In genomic region chr6:37507690-37508421, GRCh38 we compare ENCODE assay signal across 11 cellular contexts. TPM values are rescaled to one million over a fixed set of nuclear protein-coding genes. Genes with fewer than 3 reads are reported as not detected.
DNase-seq lines count a peak whose midpoint lies in the region; ATAC-seq and TF ChIP-seq lines count a peak whose summit lies in the region.
"Had no signal": no experiment of that assay in that cellular context is flagged by ENCODE, and none has a peak within 500 bp of the region (broad histone marks: within the 10 kb centered on the region; RNA-seq: fewer than 3 reads in every experiment).

No MANE protein-coding gene starts in this region.

- no peaks in the 10 kb centered on the region for H3K36me3 Mint-ChIP-seq in CD8-positive, alpha-beta T cell
- H3K36me3 Mint-ChIP-seq in T-cell: no peaks in the 10 kb centered on the region
- no peaks in the 10 kb centered on the region for H3K36me3 Mint-ChIP-seq in Calu3 (ENCODE audit: insufficient read depth, unreplicated experiment)

- H3K36me3 ChIP-seq in CD8-positive, alpha-beta T cell (ENCODE audit: insufficient read depth, low read length): no peaks in the 10 kb centered on the region
- no peaks in the 10 kb centered on the region for H3K36me3 ChIP-seq in effector memory CD4-positive, alpha-beta T cell (ENCODE audit: control insufficient read depth, insufficient read depth, low read length)
- H3K36me3 ChIP-seq in smooth muscle cell (ENCODE audit: low read depth): no peaks in the 10 kb centered on the region
- H3K36me3 ChIP-seq: upper lobe of right lung had no signal

- H3K4me3 ChIP-seq in CD8-positive, alpha-beta T cell (ENCODE audit: low read depth, low read length): peak overlapping the region; percentile 2
- H3K4me3 ChIP-seq in GM12865 (ENCODE audit: low read depth, low read length) (no peak overlapping the region), smooth muscle cell (no peak overlapping the region)
- H3K4me3 ChIP-seq in effector memory CD4-positive, alpha-beta T cell (ENCODE audit: insufficient read depth, low read depth, low read length, poor library complexity, severe bottlenecking): no peak overlapping the region
- H3K4me3 ChIP-seq: upper lobe of right lung had no signal

- no TSS peak for BruUV-seq in Calu3 (replicated peaks; lab: Mats Ljungman, UMichigan)

- intact Hi-C loops in CD8-positive, alpha-beta T cell (cut with DNase I, micrococcal nuclease): loop anchor here in 1 of 2 experiments (1.0 kb wide), 1 partner anchor 8 kb away; no protein-coding TSS in a partner anchor
- intact Hi-C loops in Calu3 (cut with micrococcal nuclease; ENCODE audit: unreplicated experiment): no loop called here

- no peak for TF ChIP-seq CTCF in CD8-positive, alpha-beta T cell (IDR thresholded peaks at IDR 0.05)
- TF ChIP-seq CTCF in GM12865 (IDR thresholded peaks at IDR 0.05; ENCODE audit: insufficient read depth, low read depth, low read length, missing control alignments) (no peak), smooth muscle cell (IDR thresholded peaks at IDR 0.05; ENCODE audit: borderline replicate concordance, insufficient read depth, poor library complexity, severe bottlenecking) (no peak), Calu3 (IDR thresholded peaks at IDR 0.05; ENCODE audit: unreplicated experiment) (no peak)

- H3K27ac ChIP-seq in CD8-positive, alpha-beta T cell (ENCODE audit: low read depth, low read length): no peak overlapping the region
- peak overlapping the region; percentile 62 for H3K27ac ChIP-seq in effector memory CD4-positive, alpha-beta T cell (ENCODE audit: insufficient read depth, low read length, poor library complexity, severe bottlenecking)
- H3K27ac ChIP-seq in smooth muscle cell (ENCODE audit: low read depth): no peak overlapping the region
- H3K27ac ChIP-seq: upper lobe of right lung had no signal

- H3K4me3 Mint-ChIP-seq in CD8-positive, alpha-beta T cell: peak overlapping the region; percentile 30
- H3K4me3 Mint-ChIP-seq in T-cell (peak overlapping the region; percentile 7 to 59 (median 10)), Calu3 (ENCODE audit: low read depth, unreplicated experiment) (no peak overlapping the region)

- no peak overlapping the region for H3K9ac ChIP-seq in smooth muscle cell (ENCODE audit: low read depth)

- 82% methylated on average over 3 of the region's 4 CpGs for WGBS in smooth muscle cell (ENCODE audit: low lambda C conversion rate)

- DNase-seq in CD8-positive, alpha-beta T cell: peak in 3 of 7 experiments; percentile 37 to 47 (median 41)
- peak; percentile 79 for DNase-seq in GM12865 (ENCODE audit: low read depth)
- DNase-seq in T-cell: peak in 26 of 34 experiments; percentile 27 to 63 (median 48)
- no peak for DNase-seq in effector memory CD4-positive, alpha-beta T cell
- DNase-seq in smooth muscle cell (lab: John Stamatoyannopoulos, UW; ENCODE audit: unreplicated experiment): no peak
- DNase-seq in amygdala (lab: John Stamatoyannopoulos, UW): no peak
- no peak for DNase-seq in AG08396 (ENCODE audit: low spot score)
- no peak for DNase-seq in Calu3
- DNase-seq: aorta, upper lobe of right lung had no signal

- peak; percentile 27 for ATAC-seq in CD8-positive, alpha-beta T cell
- peak; percentile 54 to 66 (median 60) for ATAC-seq in T-cell (replicated peaks in 1 of 4)
- ATAC-seq: sciatic nerve, upper lobe of right lung had no signal

- H3K4me2 ChIP-seq in smooth muscle cell: no peak overlapping the region

- no peaks in the 10 kb centered on the region for H3K9me3 ChIP-seq in CD8-positive, alpha-beta T cell (ENCODE audit: low read length)
- no peaks in the 10 kb centered on the region for H3K9me3 ChIP-seq in effector memory CD4-positive, alpha-beta T cell (ENCODE audit: control insufficient read depth, low read length)
- no peaks in the 10 kb centered on the region for H3K9me3 ChIP-seq in smooth muscle cell (replicated peaks; ENCODE audit: low read depth)
- H3K9me3 ChIP-seq: upper lobe of right lung had no signal

- peaks cover 68% of the 10 kb centered on the region for H3K4me1 ChIP-seq in CD8-positive, alpha-beta T cell (ENCODE audit: insufficient read depth, low read length)
- H3K4me1 ChIP-seq in effector memory CD4-positive, alpha-beta T cell (ENCODE audit: control insufficient read depth, insufficient read depth, low read length, poor library complexity, severe bottlenecking): peaks cover 60% of the 10 kb centered on the region
- H3K4me1 ChIP-seq in smooth muscle cell (ENCODE audit: low read depth): no peaks in the 10 kb centered on the region
- H3K4me1 ChIP-seq: upper lobe of right lung had no signal

- CTCF ChIA-PET in CD8-positive, alpha-beta T cell (lab: Charles Lee): interaction anchor here (0.7 to 1.1 kb wide), 4 partner anchors 9 to 59 kb away, joined by 3 to 5 read pairs (median 4); no protein-coding TSS in a partner anchor
- CTCF ChIA-PET in T-cell (lab: Charles Lee) (interaction anchor here in 1 of 2 donors (0.7 to 1.2 kb wide), 4 partner anchors 9 to 421 kb away, joined by 3 to 7 read pairs (median 4); no protein-coding TSS in a partner anchor), Calu3 (lab: Charles Lee) (interaction anchor here (1.0 kb wide), 1 partner anchor 30 kb away, joined by 4 read pairs; no protein-coding TSS in a partner anchor)

- H3K27me3 ChIP-seq in CD8-positive, alpha-beta T cell (ENCODE audit: insufficient read depth, low read length): no peaks in the 10 kb centered on the region
- no peaks in the 10 kb centered on the region for H3K27me3 ChIP-seq in effector memory CD4-positive, alpha-beta T cell (replicated peaks; ENCODE audit: control insufficient read depth, insufficient read depth, low read length, poor library complexity, severe bottlenecking)
- peaks cover 30% of the 10 kb centered on the region for H3K27me3 ChIP-seq in smooth muscle cell (ENCODE audit: low read depth)

- H3K27ac Mint-ChIP-seq in CD8-positive, alpha-beta T cell: peak overlapping the region; percentile 84
- peak overlapping the region; percentile 84 to 87 for H3K27ac Mint-ChIP-seq in T-cell
- no peak overlapping the region for H3K27ac Mint-ChIP-seq in Calu3 (ENCODE audit: unreplicated experiment)

- H3K4me1 Mint-ChIP-seq in CD8-positive, alpha-beta T cell (ENCODE audit: low read depth): peaks cover 72% of the 10 kb centered on the region
- H3K4me1 Mint-ChIP-seq in T-cell (peaks cover 75 to 85% (median 84%) of the 10 kb centered on the region in 3 donors), Calu3 (ENCODE audit: low read depth, unreplicated experiment) (no peaks in the 10 kb centered on the region)

- no peak overlapping the region for H2AFZ ChIP-seq in smooth muscle cell (ENCODE audit: low read depth)

- H4K20me1 ChIP-seq in smooth muscle cell (ENCODE audit: low read depth): no peaks in the 10 kb centered on the region

- POLR2A ChIA-PET in CD8-positive, alpha-beta T cell (lab: Charles Lee): interaction anchor here (0.8 to 10.6 kb wide), 4 partner anchors 8 to 39 kb away, joined by 3 to 207 read pairs (median 5); partner anchors contain the start of gene CCDC167
- POLR2A ChIA-PET in T-cell (lab: Charles Lee): interaction anchor here (0.6 to 1.5 kb wide), 9 partner anchors 9 to 647 kb away, joined by 3 to 14 read pairs (median 3); no protein-coding TSS in a partner anchor

- no peaks in the 10 kb centered on the region for H3K9me3 Mint-ChIP-seq in CD8-positive, alpha-beta T cell
- peaks cover 0 to 4% (median 3%) of the 10 kb centered on the region in 3 donors for H3K9me3 Mint-ChIP-seq in T-cell
- no peaks in the 10 kb centered on the region for H3K9me3 Mint-ChIP-seq in Calu3 (ENCODE audit: low read depth, unreplicated experiment)

- H3K27me3 Mint-ChIP-seq in CD8-positive, alpha-beta T cell (ENCODE audit: low read depth): no peaks in the 10 kb centered on the region
- no peaks in the 10 kb centered on the region for H3K27me3 Mint-ChIP-seq in T-cell
- peaks cover 92% of the 10 kb centered on the region for H3K27me3 Mint-ChIP-seq in Calu3 (ENCODE audit: unreplicated experiment)

- H3F3A ChIP-seq in smooth muscle cell (ENCODE audit: low read depth): no peaks in the 10 kb centered on the region

- H3K79me2 ChIP-seq in smooth muscle cell (ENCODE audit: low read depth): no peaks in the 10 kb centered on the region

RNA-seq across cellular contexts. Expression of gene CCDC167, which starts 8.2 kb away (rescaled TPM):
- total RNA-seq in CD8-positive, alpha-beta T cell: 1 to 10 TPM; 5.4 to 6.2 TPM
- total RNA-seq in T-cell (10 to 100 TPM; 14.3 to 25.2 (median 17.8) TPM), smooth muscle cell (56.8 and 81.0 TPM in 2 replicates), Calu3 (2022) (30.1 and 40.2 TPM in 2 replicates)
- polyA plus RNA-seq in smooth muscle cell: 98.2 and 114 TPM in 2 replicates

Comparison
In these comparisons a context has a peak if more than half of its experiments do, and no peak if none do; other contexts are left out.
1. DNase-seq: peak in GM12865 (single experiment) and T-cell (26 of 34); none in effector memory CD4-positive, alpha-beta T cell (0 of 3), smooth muscle cell (single experiment), amygdala (0 of 56), AG08396 (single experiment) and Calu3 (single experiment).